8 cellular contexts compared by ENCODE assay signal in genomic region chr17:69607162-69607834, GRCh38.
DNase-seq lines count a peak whose midpoint lies in the region; ATAC-seq and TF ChIP-seq lines count a peak whose summit lies in the region.

No MANE protein-coding gene starts in this region.

- no peaks in the 10 kb centered on the region for H3K9me2 ChIP-seq in PC-3 (replicated peaks; ENCODE audit: low read length)

- peak overlapping the region; percentile 78 for H3K27ac Mint-ChIP-seq in stimulated activated effector memory CD8-positive, alpha-beta T cell treated with anti-CD3 and anti-CD28 coated beads, Interleukin-12 subunit alpha, Interleukin-12 subunit beta, amount 100 ng/mL, for 72 hours

- H3K27ac ChIP-seq in PC-3 (ENCODE audit: low read length) = no peak overlapping the region

- H3K27me3 ChIP-seq in PC-3 (ENCODE audit: low read length) = no peaks in the 10 kb centered on the region

- H3K9ac ChIP-seq in PC-3 (ENCODE audit: low read length) = no peak overlapping the region

- H3K4me3 ChIP-seq in PC-3 (ENCODE audit: low read length) = no peak overlapping the region

- H3F3A ChIP-seq in PC-3 (ENCODE audit: low read length, unreplicated experiment) = peaks cover 4% of the 10 kb centered on the region

- peak; percentile 42 for ATAC-seq in PC-3
- peak; percentile 65 for ATAC-seq in stimulated activated effector memory CD8-positive, alpha-beta T cell treated with anti-CD3 and anti-CD28 coated beads, Interleukin-12 subunit alpha, Interleukin-12 subunit beta, amount 100 ng/mL, for 72 hours

- H3K9me3 Mint-ChIP-seq in stimulated activated effector memory CD8-positive, alpha-beta T cell treated with anti-CD3 and anti-CD28 coated beads, Interleukin-12 subunit alpha, Interleukin-12 subunit beta, amount 100 ng/mL, for 72 hours = no peaks in the 10 kb centered on the region

- POLR2A ChIA-PET in PC-3 (lab: Charles Lee; ENCODE audit: unreplicated experiment) = no interaction called here

- H3K4me1 ChIP-seq in PC-3 (ENCODE audit: insufficient read depth, low read length) = peaks cover 30% of the 10 kb centered on the region

- H4K20me1 ChIP-seq in PC-3 (ENCODE audit: low read length) = no peaks in the 10 kb centered on the region

- no peaks in the 10 kb centered on the region for H3K36me3 ChIP-seq in PC-3 (ENCODE audit: low read depth, low read length)

- no peaks in the 10 kb centered on the region for H3K36me3 Mint-ChIP-seq in stimulated activated effector memory CD8-positive, alpha-beta T cell treated with anti-CD3 and anti-CD28 coated beads, Interleukin-12 subunit alpha, Interleukin-12 subunit beta, amount 100 ng/mL, for 72 hours

- H3K79me2 ChIP-seq in PC-3 (ENCODE audit: low read length) = no peaks in the 10 kb centered on the region

- BruUV-seq in PC-3 (replicated peaks; lab: Mats Ljungman, UMichigan) = no TSS peak

- H2AFZ ChIP-seq in PC-3 (ENCODE audit: low read length) = peak overlapping the region; percentile 54; the same call in 1 of the 2 replicates

- peak; percentile 93 for TF ChIP-seq CTCF in LNCAP (IDR thresholded peaks at IDR 0.05)
- TF ChIP-seq CTCF in PC-3 (conservative IDR thresholded peaks at IDR 0.05; ENCODE audit: low read depth, low read length) = peak; percentile 99

- no peak overlapping the region for H3K4me3 Mint-ChIP-seq in stimulated activated effector memory CD8-positive, alpha-beta T cell treated with anti-CD3 and anti-CD28 coated beads, Interleukin-12 subunit alpha, Interleukin-12 subunit beta, amount 100 ng/mL, for 72 hours

- CTCF ChIA-PET in PC-3 (lab: Charles Lee) = interaction anchor here (0.6 to 1.5 kb wide), 21 partner anchors 25 to 1073 kb away, joined by 3 to 11 read pairs (median 5); no protein-coding TSS in a partner anchor

- H3K4me2 ChIP-seq in PC-3 (ENCODE audit: low read length) = peak overlapping the region; percentile 49

- no peaks in the 10 kb centered on the region for H3K9me3 ChIP-seq in PC-3 (ENCODE audit: low read length)

- DNase-seq in activated naive CD4-positive, alpha-beta T cell treated with Interleukin-2 at 50 U/mL for 16 hours = peak; percentile 4
- no peak for DNase-seq in activated naive CD4-positive, alpha-beta T cell (lab: John Stamatoyannopoulos, UW)
- DNase-seq in HCEC 1CT = peak; percentile 86
- DNase-seq in PC-3 = peak; percentile 86
- DNase-seq in cerebellar cortex (ENCODE audit: low spot score) = peak; percentile 86
- peak; percentile 86 for DNase-seq in kidney tubule cell (ENCODE audit: low spot score)
- DNase-seq in stimulated activated effector memory CD8-positive, alpha-beta T cell treated with anti-CD3 and anti-CD28 coated beads, Interleukin-12 subunit alpha, Interleukin-12 subunit beta, amount 100 ng/mL, for 72 hours (ENCODE audit: low spot score in 2 of 2) = peak in 1 of 2 donors; percentile 55

- intact Hi-C loops in PC-3 (cut with micrococcal nuclease) = loop anchor here (1.0 to 10.0 kb wide), 10 partner anchors 38 to 1015 kb away; no protein-coding TSS in a partner anchor

- H3K4me1 Mint-ChIP-seq in stimulated activated effector memory CD8-positive, alpha-beta T cell treated with anti-CD3 and anti-CD28 coated beads, Interleukin-12 subunit alpha, Interleukin-12 subunit beta, amount 100 ng/mL, for 72 hours = peaks cover 19% of the 10 kb centered on the region

Comparison
In these comparisons a context has a peak if more than half of its experiments do, and no peak if none do; other contexts are left out.
1. DNase-seq: peak in activated naive CD4-positive, alpha-beta T cell treated with Interleukin-2 at 50 U/mL for 16 hours (single experiment), HCEC 1CT (single experiment), PC-3 (single experiment), cerebellar cortex (single experiment) and kidney tubule cell (single experiment); none in activated naive CD4-positive, alpha-beta T cell (0 of 4).